7 cellular contexts compared by ENCODE assay signal in genomic region chr5:178069909-178070308, GRCh38. TPM values are rescaled to one million over a fixed set of nuclear protein-coding genes. Genes with fewer than 3 reads are reported as not detected.
A peak's percentile ranks its signal among the peaks of the same experiment; 100 is the strongest.
DNase-seq lines count a peak whose midpoint lies in the region; ATAC-seq and TF ChIP-seq lines count a peak whose summit lies in the region.

No MANE protein-coding gene starts in this region.

- no peaks in the 10 kb centered on the region for H3K36me3 Mint-ChIP-seq in glutamatergic neuron (ENCODE audit: unreplicated experiment)

- peaks cover 10% of the 10 kb centered on the region for H3K27me3 Mint-ChIP-seq in glutamatergic neuron (ENCODE audit: unreplicated experiment)

- peak; percentile 41 for TF ChIP-seq CTCF in WI38 (IDR thresholded peaks at IDR 0.05; ENCODE audit: low read depth, low read length)
- no peak for TF ChIP-seq CTCF in glutamatergic neuron (IDR thresholded peaks at IDR 0.05; ENCODE audit: partially characterized antibody, unreplicated experiment)

- H3K4me3 ChIP-seq in Jurkat, Clone E6-1 (ENCODE audit: low read length), result no peak overlapping the region
- H3K4me3 ChIP-seq in WI38 (ENCODE audit: low read depth, low read length), result no peak overlapping the region

- ATAC-seq in GM21723 (IDR thresholded peaks at IDR 0.05; ENCODE audit: unreplicated experiment) (no peak), Right ventricle myocardium inferior (no peak), HG02970 (IDR thresholded peaks at IDR 0.05; ENCODE audit: low FRiP score, unreplicated experiment) (no peak)

- no peak overlapping the region for H3K27ac Mint-ChIP-seq in glutamatergic neuron (ENCODE audit: unreplicated experiment)

- intact Hi-C loops in Right ventricle myocardium inferior (cut with DNase I), result no loop called here

- no peak overlapping the region for H3K4me3 Mint-ChIP-seq in glutamatergic neuron (ENCODE audit: unreplicated experiment)

- peaks cover 9% of the 10 kb centered on the region for H3K9me3 Mint-ChIP-seq in glutamatergic neuron (ENCODE audit: unreplicated experiment)

- DNase-seq in ELR (ENCODE audit: low read depth) (peak; percentile 53), glutamatergic neuron (peak; percentile 59), Right ventricle myocardium inferior (ENCODE audit: missing footprints) (no peak)
- DNase-seq in Jurkat, Clone E6-1 (ENCODE audit: low read depth, low spot score), result peak; percentile 38

- peaks cover 7% of the 10 kb centered on the region for H3K4me1 Mint-ChIP-seq in glutamatergic neuron (ENCODE audit: low read depth, unreplicated experiment)

RNA-seq across cellular contexts. Expression of gene N4BP3, which starts 43.4 kb away (rescaled TPM):
- polyA plus RNA-seq in Jurkat, Clone E6-1 (2012; ENCODE audit: insufficient read depth, insufficient read length), result 2.4 TPM
- 2.2 TPM for total RNA-seq in glutamatergic neuron (ENCODE audit: unreplicated experiment)
- 2.9 TPM for total RNA-seq in Right ventricle myocardium inferior
